ENCODE assay signal across 8 cellular contexts in the genomic region with DNA sequence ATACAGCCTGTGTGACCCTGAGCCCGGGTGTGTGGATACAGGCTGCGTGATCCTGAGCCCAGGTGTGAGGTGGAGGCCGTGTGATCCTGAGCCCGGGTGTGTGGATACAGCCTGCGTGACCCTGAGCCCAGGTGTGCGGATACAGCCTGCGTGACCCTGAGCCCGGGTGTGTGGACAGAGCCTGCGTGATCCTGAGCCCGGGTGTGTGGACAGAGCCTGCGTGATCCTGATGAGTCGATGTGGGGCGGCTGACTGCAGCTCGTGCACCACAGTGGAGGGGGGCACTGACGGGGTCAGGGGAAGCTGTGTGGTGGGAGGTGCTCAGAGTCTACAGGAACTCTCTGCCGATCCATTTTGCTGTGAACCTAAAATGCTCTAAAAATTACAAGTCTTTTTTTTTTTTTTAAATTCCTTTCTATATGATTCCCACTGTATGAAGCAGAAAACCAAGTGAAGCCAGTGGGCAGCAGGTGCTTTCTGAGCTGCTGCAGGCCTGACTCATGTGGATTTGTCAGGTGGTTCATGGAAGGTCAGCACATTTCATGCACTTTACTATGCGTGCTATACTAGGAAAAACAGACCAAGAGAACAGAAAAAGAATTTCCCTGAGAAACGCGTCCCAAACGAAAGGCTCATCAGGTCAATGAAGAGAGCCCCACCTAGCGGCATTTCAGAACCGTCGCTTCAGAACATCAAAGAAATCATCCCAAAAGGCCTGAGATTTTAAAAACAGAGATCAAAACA. TPM values are rescaled to one million over a fixed set of nuclear protein-coding genes. Genes with fewer than 3 reads are reported as not detected.
A peak's percentile ranks its signal among the peaks of the same experiment; 100 is the strongest.
DNase-seq lines count a peak whose midpoint lies in the region; ATAC-seq, FAIRE-seq and TF ChIP-seq lines count a peak whose summit lies in the region.

No MANE protein-coding gene starts in this region.

- FAIRE-seq in GM12891 (lab: Jason Lieb, UNC) (peak; percentile 38), urothelium cell line (lab: Jason Lieb, UNC) (no peak)

- H3K9me3 Mint-ChIP-seq in naive thymus-derived CD4-positive, alpha-beta T cell = no peaks in the 10 kb centered on the region

- H3K4me3 ChIP-seq in Peyer's patch (no peak overlapping the region), epithelial cell of proximal tubule (ENCODE audit: low read depth, low read length) (no peak overlapping the region)
- no peak overlapping the region for H3K4me3 ChIP-seq in naive thymus-derived CD4-positive, alpha-beta T cell (ENCODE audit: low read length)

- no peaks in the 10 kb centered on the region for H3K9me3 ChIP-seq in Peyer's patch
- H3K9me3 ChIP-seq in naive thymus-derived CD4-positive, alpha-beta T cell (ENCODE audit: control insufficient read depth in 2 of 3, low read length in 3 of 3) = no peaks in the 10 kb centered on the region

- intact Hi-C loops in naive thymus-derived CD4-positive, alpha-beta T cell (cut with micrococcal nuclease) = loop anchor here (1.0 to 5.0 kb wide), 4 partner anchors 36 to 191 kb away; no protein-coding TSS in a partner anchor

- H3K4me1 Mint-ChIP-seq in naive thymus-derived CD4-positive, alpha-beta T cell = peaks cover 13 to 55% (median 46%) of the 10 kb centered on the region in 7 donors

- H3K27ac Mint-ChIP-seq in naive thymus-derived CD4-positive, alpha-beta T cell = peak overlapping the region in 5 of 9 donors; percentile 5 to 74 (median 47)

- H3K4me1 ChIP-seq in Peyer's patch = no peaks in the 10 kb centered on the region
- peaks cover 0 to 12% of the 10 kb centered on the region in 2 donors for H3K4me1 ChIP-seq in naive thymus-derived CD4-positive, alpha-beta T cell (ENCODE audit: control insufficient read depth in 2 of 2, insufficient read depth in 2 of 2, low read length in 2 of 2)

- ATAC-seq in naive thymus-derived CD4-positive, alpha-beta T cell = peak; percentile 26
- no peak for ATAC-seq in HG03045 (IDR thresholded peaks at IDR 0.05; ENCODE audit: unreplicated experiment)

- no peak overlapping the region for H3K27ac ChIP-seq in Peyer's patch
- no peak overlapping the region for H3K27ac ChIP-seq in naive thymus-derived CD4-positive, alpha-beta T cell (ENCODE audit: low read depth, low read length)

- no peaks in the 10 kb centered on the region for H3K27me3 Mint-ChIP-seq in naive thymus-derived CD4-positive, alpha-beta T cell

- DNase-seq in AG08396 (ENCODE audit: low spot score) (peak; percentile 74), GM12891 (ENCODE audit: insufficient read length, low spot score) (no peak), Peyer's patch (no peak), epithelial cell of proximal tubule (ENCODE audit: low read depth) (peak; percentile 43), RPMI8226 (no peak), urothelium cell line (ENCODE audit: low spot score) (no peak)
- DNase-seq in naive thymus-derived CD4-positive, alpha-beta T cell = peak in 6 of 9 donors; percentile 10 to 41 (median 30)

- TF ChIP-seq POLR2A in GM12891 (IDR thresholded peaks at IDR 0.05; ENCODE audit: low read depth, low read length) = no peak
- TF ChIP-seq POLR2A in Peyer's patch (IDR thresholded peaks at IDR 0.05) = no peak

- TF ChIP-seq CTCF in Peyer's patch (IDR thresholded peaks at IDR 0.05) (peak in 5 of 6 experiments; percentile 21 to 63 (median 61)), epithelial cell of proximal tubule (conservative IDR thresholded peaks at IDR 0.05; ENCODE audit: low read depth, low read length) (peak; percentile 84)

- POLR2A ChIA-PET in naive thymus-derived CD4-positive, alpha-beta T cell (lab: Charles Lee) = no interaction called here

- no peaks in the 10 kb centered on the region for H3K27me3 ChIP-seq in Peyer's patch
- H3K27me3 ChIP-seq in naive thymus-derived CD4-positive, alpha-beta T cell (ENCODE audit: control insufficient read depth in 2 of 2, insufficient read depth in 2 of 2, low read length in 2 of 2) = no peaks in the 10 kb centered on the region

- H3K36me3 ChIP-seq in Peyer's patch = no peaks in the 10 kb centered on the region
- H3K36me3 ChIP-seq in naive thymus-derived CD4-positive, alpha-beta T cell (ENCODE audit: control insufficient read depth in 2 of 3, insufficient read depth in 3 of 3, low read length in 3 of 3) = peaks cover 0 to 32% (median 0%) of the 10 kb centered on the region in 3 experiments

- CTCF ChIA-PET in naive thymus-derived CD4-positive, alpha-beta T cell (lab: Charles Lee) = interaction anchor here (0.6 to 0.8 kb wide), 3 partner anchors 34 to 506 kb away, joined by 3 to 5 read pairs (median 4); no protein-coding TSS in a partner anchor

- H3K4me3 Mint-ChIP-seq in naive thymus-derived CD4-positive, alpha-beta T cell = peak overlapping the region in 2 of 10 donors; percentile 1 to 5

- peaks cover 0 to 8% (median 0%) of the 10 kb centered on the region in 5 donors for H3K36me3 Mint-ChIP-seq in naive thymus-derived CD4-positive, alpha-beta T cell

TF ChIP-seq in GM12891, 5 proteins besides CTCF, POLR2A, EP300 and RAD21:
- TF ChIP-seq SPI1 (IDR thresholded peaks at IDR 0.05; ENCODE audit: low read depth, low read length) (no peak), POU2F2 (IDR thresholded peaks at IDR 0.05; ENCODE audit: low read depth, low read length) (no peak), PAX5 (IDR thresholded peaks at IDR 0.05; ENCODE audit: insufficient read depth, low read length, severe bottlenecking) (no peak), POLR2AphosphoS5 (IDR thresholded peaks at IDR 0.05; ENCODE audit: low read depth, low read length) (no peak), TAF1 (IDR thresholded peaks at IDR 0.05; ENCODE audit: low read depth, low read length) (no peak)
TF ChIP-seq in GM12891: peak in this region for 0.

RNA-seq across cellular contexts. Expression of a gene that starts 19.3 kb away (rescaled TPM):
- polyA plus RNA-seq in GM12891 (2012; ENCODE audit: low read depth, missing spikeins) = 11.1 TPM
- 100 to 1,000 TPM in 1 of 4 donors, 10 to 100 TPM in 3; 40.8 to 112 (median 90.3) TPM for total RNA-seq in Peyer's patch
- total RNA-seq in epithelial cell of proximal tubule = 23.8 and 30.7 TPM in 2 replicates
- 10 to 100 TPM; 49.8 to 75.7 (median 61.4) TPM for total RNA-seq in naive thymus-derived CD4-positive, alpha-beta T cell
- polyA plus RNA-seq in naive thymus-derived CD4-positive, alpha-beta T cell = 10 to 100 TPM in 1 of 2 donors, 1 to 10 TPM in 1; 7.1 to 11.9 TPM

RNA-seq across cellular contexts. Expression of a gene that starts 33.0 kb away (rescaled TPM):
- polyA plus RNA-seq in GM12891 (2012; ENCODE audit: low read depth, missing spikeins) = 13.4 TPM
- 100 to 1,000 TPM in 3 of 4 donors, 10 to 100 TPM in 1; 77.2 to 158 (median 126) TPM for total RNA-seq in Peyer's patch
- 45.1 and 68.7 TPM in 2 replicates for total RNA-seq in epithelial cell of proximal tubule
- 10 to 100 TPM; 33.9 to 75.4 (median 72.3) TPM for total RNA-seq in naive thymus-derived CD4-positive, alpha-beta T cell
- 1 to 10 TPM; 1.5 to 4.5 TPM for polyA plus RNA-seq in naive thymus-derived CD4-positive, alpha-beta T cell

RNA-seq across cellular contexts. Expression of a gene that starts 33.2 kb away (rescaled TPM):
- polyA plus RNA-seq in GM12891 (2012; ENCODE audit: low read depth, missing spikeins) = 15.6 TPM
- total RNA-seq in Peyer's patch (10 to 100 TPM; 32.2 to 67.5 (median 55.5) TPM), epithelial cell of proximal tubule (39.4 and 64.1 TPM in 2 replicates)
- 10 to 100 TPM; 30.8 to 43.0 (median 40.1) TPM for total RNA-seq in naive thymus-derived CD4-positive, alpha-beta T cell
- 1 to 10 TPM; 4.0 to 7.9 TPM for polyA plus RNA-seq in naive thymus-derived CD4-positive, alpha-beta T cell

Comparison
In these comparisons a context has a peak if more than half of its experiments do, and no peak if none do; other contexts are left out.
1. DNase-seq: peak in AG08396 (single experiment), epithelial cell of proximal tubule (single experiment) and naive thymus-derived CD4-positive, alpha-beta T cell (6 of 9); none in GM12891 (single experiment), Peyer's patch (0 of 3), RPMI8226 (single experiment) and urothelium cell line (single experiment).